ENCODE assay signal across 15 cellular contexts in the genomic region with DNA sequence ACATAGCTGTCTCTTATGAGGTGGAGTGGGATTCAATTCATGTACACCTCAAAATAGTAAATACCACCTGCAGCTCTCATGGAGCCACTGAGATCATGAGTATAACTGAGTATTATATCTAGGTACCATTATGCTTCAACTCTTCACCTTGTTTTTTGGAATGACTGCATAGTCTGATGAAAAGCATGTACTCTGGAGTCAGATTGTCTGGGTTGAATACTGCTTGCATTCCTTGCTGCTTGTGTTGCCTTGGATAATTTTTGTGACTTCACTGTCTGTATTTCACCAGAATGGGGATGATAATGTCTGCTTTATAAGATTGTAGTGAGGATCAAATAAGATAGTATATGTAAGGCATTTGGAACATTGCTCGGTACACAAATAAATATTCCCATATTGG. TPM values are rescaled to one million over a fixed set of nuclear protein-coding genes. Genes with fewer than 3 reads are reported as not detected.
DNase-seq lines count a peak whose midpoint lies in the region; ATAC-seq, FAIRE-seq and TF ChIP-seq lines count a peak whose summit lies in the region.
"Had no signal": no experiment of that assay in that cellular context is flagged by ENCODE, and none has a peak within 500 bp of the region (broad histone marks: within the 10 kb centered on the region; RNA-seq: fewer than 3 reads in every experiment).

No MANE protein-coding gene starts in this region.

- H3K4me1 ChIP-seq in lung (ENCODE audit: control insufficient read depth in 2 of 2, insufficient read depth in 2 of 2, low read length in 2 of 2) (peaks cover 33 to 64% of the 10 kb centered on the region in 2 donors), suprapubic skin (peaks cover 81% of the 10 kb centered on the region)

- BruUV-seq in Calu3 (replicated peaks; lab: Mats Ljungman, UMichigan), result no TSS peak

- H3K27ac Mint-ChIP-seq in activated CD8-positive, alpha-beta memory T cell treated with anti-CD3 and anti-CD28 coated beads, Interleukin-2, amount 10 ng/mL, durations not matched to agents 7 days and 5 days, result peak overlapping the region; percentile 38
- peak overlapping the region; percentile 80 for H3K27ac Mint-ChIP-seq in activated B cell treated with CpG ODN at 0.5 μM for 24 hours
- no peak overlapping the region for H3K27ac Mint-ChIP-seq in Calu3 (ENCODE audit: unreplicated experiment)
- H3K27ac Mint-ChIP-seq: activated naive CD8-positive, alpha-beta T cell treated with anti-CD3 and anti-CD28 coated beads, Interleukin-2, amount 10 ng/mL, durations not matched to agents 7 days and 5 days had no signal

- TF ChIP-seq POLR2A in suprapubic skin (IDR thresholded peaks at IDR 0.05) (no peak), H54 (IDR thresholded peaks at IDR 0.05; ENCODE audit: low read depth, low read length) (no peak)

- H3K36me3 ChIP-seq in lung (ENCODE audit: control insufficient read depth in 2 of 2, insufficient read depth in 2 of 2, low read length in 2 of 2) (no peaks in the 10 kb centered on the region), suprapubic skin (no peaks in the 10 kb centered on the region)

- CTCF ChIA-PET in activated CD8-positive, alpha-beta memory T cell treated with anti-CD3 and anti-CD28 coated beads, Interleukin-2, amount 10 ng/mL, durations not matched to agents 7 days and 5 days (lab: Charles Lee), result interaction anchor here (1.4 kb wide), 1 partner anchor 9 kb away, joined by 3 read pairs; no protein-coding TSS in a partner anchor
- CTCF ChIA-PET in activated B cell treated with CpG ODN at 0.5 μM for 24 hours (lab: Charles Lee), result interaction anchor here (2.1 kb wide), 1 partner anchor 61 kb away, joined by 6 read pairs; no protein-coding TSS in a partner anchor
- CTCF ChIA-PET in Calu3 (lab: Charles Lee), result interaction anchor here (1.2 to 1.5 kb wide), 2 partner anchors 8 to 66 kb away, joined by 3 to 5 read pairs; no protein-coding TSS in a partner anchor

- WGBS in lung, 2 donors, result 85 to 91% methylated on average over 1 of the region's 1 CpG
- WGBS in suprapubic skin, result 52% methylated on average over 1 of the region's 1 CpG

- no peaks in the 10 kb centered on the region for H3K9me3 Mint-ChIP-seq in activated CD8-positive, alpha-beta memory T cell treated with anti-CD3 and anti-CD28 coated beads, Interleukin-2, amount 10 ng/mL, durations not matched to agents 7 days and 5 days (ENCODE audit: low read depth)
- H3K9me3 Mint-ChIP-seq in activated B cell treated with CpG ODN at 0.5 μM for 24 hours (no peaks in the 10 kb centered on the region), Calu3 (ENCODE audit: low read depth, unreplicated experiment) (no peaks in the 10 kb centered on the region)
- H3K9me3 Mint-ChIP-seq: activated naive CD8-positive, alpha-beta T cell treated with anti-CD3 and anti-CD28 coated beads, Interleukin-2, amount 10 ng/mL, durations not matched to agents 7 days and 5 days had no signal

- peaks cover 65% of the 10 kb centered on the region for H3K36me3 Mint-ChIP-seq in activated CD8-positive, alpha-beta memory T cell treated with anti-CD3 and anti-CD28 coated beads, Interleukin-2, amount 10 ng/mL, durations not matched to agents 7 days and 5 days
- H3K36me3 Mint-ChIP-seq in activated B cell treated with CpG ODN at 0.5 μM for 24 hours (ENCODE audit: low read depth) (peaks cover 39% of the 10 kb centered on the region), Calu3 (ENCODE audit: insufficient read depth, unreplicated experiment) (no peaks in the 10 kb centered on the region)

- no peak for DNase-seq in activated CD8-positive, alpha-beta memory T cell treated with anti-CD3 and anti-CD28 coated beads, Interleukin-2, amount 10 ng/mL, durations not matched to agents 7 days and 5 days
- DNase-seq in activated CD8-positive, alpha-beta memory T cell treated with anti-CD3 and anti-CD28 coated beads for 24 hours, result no peak
- DNase-seq in activated B cell treated with CpG ODN at 0.5 μM for 24 hours, result no peak
- DNase-seq in lung (ENCODE audit: low spot score), result no peak
- DNase-seq in suprapubic skin (ENCODE audit: low spot score in 2 of 2), result no peak
- DNase-seq in Calu3, result no peak
- DNase-seq in C1 segment of cervical spinal cord (lab: John Stamatoyannopoulos, UW), result no peak
- DNase-seq in H54 (ENCODE audit: insufficient read length, low spot score), result no peak
- DNase-seq: ACHN; activated CD4-positive, alpha-beta T cell treated with anti-CD3 and anti-CD28 coated beads, Interleukin-2, amount 50 U/mL, for 48 hours; activated naive CD8-positive, alpha-beta T cell treated with anti-CD3 and anti-CD28 coated beads, Interleukin-2, amount 10 ng/mL, durations not matched to agents 7 days and 5 days; DMS53; NCI-H1694; T-helper 2 cell had no signal

- no peak for ATAC-seq in activated CD8-positive, alpha-beta memory T cell treated with anti-CD3 and anti-CD28 coated beads, Interleukin-2, amount 10 ng/mL, durations not matched to agents 7 days and 5 days
- ATAC-seq in activated B cell treated with CpG ODN at 0.5 μM for 24 hours (ENCODE audit: low read depth) (no peak), lung (ENCODE audit: insufficient read depth, low FRiP score) (no peak)

- no peak for TF ChIP-seq EP300 in suprapubic skin (IDR thresholded peaks at IDR 0.05)

- peaks cover 92% of the 10 kb centered on the region for H3K4me1 Mint-ChIP-seq in activated CD8-positive, alpha-beta memory T cell treated with anti-CD3 and anti-CD28 coated beads, Interleukin-2, amount 10 ng/mL, durations not matched to agents 7 days and 5 days
- peaks cover 95% of the 10 kb centered on the region for H3K4me1 Mint-ChIP-seq in activated B cell treated with CpG ODN at 0.5 μM for 24 hours
- H3K4me1 Mint-ChIP-seq in Calu3 (ENCODE audit: low read depth, unreplicated experiment), result peaks cover 40% of the 10 kb centered on the region

- no peak for FAIRE-seq in H54 (lab: Jason Lieb, UNC)

- no peaks in the 10 kb centered on the region for H3K9me3 ChIP-seq in lung (ENCODE audit: control insufficient read depth in 2 of 2, insufficient read depth in 1 of 2, low read length in 1 of 2)
- no peaks in the 10 kb centered on the region for H3K9me3 ChIP-seq in suprapubic skin
- H3K9me3 ChIP-seq: tibial nerve had no signal

- H3K27ac ChIP-seq in lung (ENCODE audit: low read depth in 1 of 2, low read length in 1 of 2), result peak overlapping the region; percentile 37 to 56
- H3K27ac ChIP-seq in suprapubic skin, result peak overlapping the region; percentile 77

- intact Hi-C loops in activated B cell treated with CpG ODN at 0.5 μM for 24 hours (cut with micrococcal nuclease) (loop anchor here (1.0 kb wide), 1 partner anchor 8 kb away; no protein-coding TSS in a partner anchor), Calu3 (cut with micrococcal nuclease; ENCODE audit: unreplicated experiment) (no loop called here)

- POLR2A ChIA-PET in activated B cell treated with CpG ODN at 0.5 μM for 24 hours (lab: Charles Lee), result interaction anchor here (1.0 to 1.2 kb wide), 2 partner anchors 27 to 53 kb away, joined by 4 read pairs; no protein-coding TSS in a partner anchor

- TF ChIP-seq CTCF in activated B cell treated with CpG ODN at 0.5 μM for 24 hours (IDR thresholded peaks at IDR 0.05) (no peak), lung (IDR thresholded peaks at IDR 0.05; ENCODE audit: control extremely low read depth, extremely low read depth) (no peak), suprapubic skin (IDR thresholded peaks at IDR 0.05) (no peak), Calu3 (IDR thresholded peaks at IDR 0.05; ENCODE audit: unreplicated experiment) (no peak)

- no peaks in the 10 kb centered on the region for H3K27me3 Mint-ChIP-seq in activated CD8-positive, alpha-beta memory T cell treated with anti-CD3 and anti-CD28 coated beads, Interleukin-2, amount 10 ng/mL, durations not matched to agents 7 days and 5 days
- H3K27me3 Mint-ChIP-seq in activated B cell treated with CpG ODN at 0.5 μM for 24 hours (no peaks in the 10 kb centered on the region), Calu3 (ENCODE audit: unreplicated experiment) (no peaks in the 10 kb centered on the region)
- H3K27me3 Mint-ChIP-seq: activated naive CD8-positive, alpha-beta T cell treated with anti-CD3 and anti-CD28 coated beads, Interleukin-2, amount 10 ng/mL, durations not matched to agents 7 days and 5 days had no signal

- H3K4me3 ChIP-seq in lung (no peak overlapping the region), suprapubic skin (no peak overlapping the region)
- H3K4me3 ChIP-seq: tibial nerve had no signal

- no peak overlapping the region for H3K4me3 Mint-ChIP-seq in activated CD8-positive, alpha-beta memory T cell treated with anti-CD3 and anti-CD28 coated beads, Interleukin-2, amount 10 ng/mL, durations not matched to agents 7 days and 5 days
- H3K4me3 Mint-ChIP-seq in activated B cell treated with CpG ODN at 0.5 μM for 24 hours, result peak overlapping the region; percentile 25
- H3K4me3 Mint-ChIP-seq in Calu3 (ENCODE audit: low read depth, unreplicated experiment), result no peak overlapping the region
- H3K4me3 Mint-ChIP-seq: activated naive CD8-positive, alpha-beta T cell treated with anti-CD3 and anti-CD28 coated beads, Interleukin-2, amount 10 ng/mL, durations not matched to agents 7 days and 5 days had no signal

- H3K27me3 ChIP-seq in lung (ENCODE audit: control insufficient read depth, insufficient read depth) (no peaks in the 10 kb centered on the region), suprapubic skin (no peaks in the 10 kb centered on the region)
- H3K27me3 ChIP-seq: tibial nerve had no signal

RNA-seq across cellular contexts. Expression of a gene that starts 54.2 kb away (rescaled TPM):
- 10 to 100 TPM; 62.9 to 66.4 TPM for total RNA-seq in activated CD8-positive, alpha-beta memory T cell treated with anti-CD3 and anti-CD28 coated beads, Interleukin-2, amount 10 ng/mL, durations not matched to agents 7 days and 5 days
- total RNA-seq in activated B cell treated with CpG ODN at 0.5 μM for 24 hours (63.5 and 67.1 TPM in 2 replicates), lung (10 to 100 TPM; 51.3 to 75.1 TPM), suprapubic skin (10 to 100 TPM; 45.1 to 60.4 (median 56.7) TPM), Calu3 (2022) (44.7 and 45.5 TPM in 2 replicates)
- polyA plus RNA-seq in lung, result 10 to 100 TPM; 16.0 to 70.7 TPM
